16 cellular contexts compared by ENCODE assay signal in genomic region chr16:2425008-2425518, GRCh38. TPM values are rescaled to one million over a fixed set of nuclear protein-coding genes. Genes with fewer than 3 reads are reported as not detected.
"Had no signal": no experiment of that assay in that cellular context is flagged by ENCODE, and none has a peak within 500 bp of the region (broad histone marks: within the 10 kb centered on the region; RNA-seq: fewer than 3 reads in every experiment).

No MANE protein-coding gene starts in this region.

- H3K27ac Mint-ChIP-seq: activated naive CD8-positive, alpha-beta T cell; natural killer cell; stimulated activated naive B cell treated with anti-CD40 and anti-IgM and Interleukin-4, amounts not matched to agents 10 μg/mL and 1 μg/mL and 100 μg/mL, for 72 hours; T-helper 1 cell treated with Interleukin-12 subunit alpha and Interleukin-12 subunit beta and Interleukin-4 antibody, amounts not matched to agents 30 μg/mL and 1 μg/mL, for 36 hours had no signal

- H3K27me3 Mint-ChIP-seq: activated naive CD8-positive, alpha-beta T cell; stimulated activated naive B cell treated with anti-CD40 and anti-IgM and Interleukin-4, amounts not matched to agents 10 μg/mL and 1 μg/mL and 100 μg/mL, for 72 hours had no signal

- H3K36me3 Mint-ChIP-seq: activated naive CD8-positive, alpha-beta T cell; natural killer cell; stimulated activated naive B cell treated with anti-CD40 and anti-IgM and Interleukin-4, amounts not matched to agents 10 μg/mL and 1 μg/mL and 100 μg/mL, for 72 hours had no signal

- ATAC-seq: activated CD4-positive, CD25-positive, alpha-beta regulatory T cell treated with anti-CD3 and anti-CD28 coated beads, Interleukin-2, amount 50 U/mL, for 24 hours; lower lobe of right lung; natural killer cell; stimulated activated naive B cell treated with anti-CD40 and anti-IgM and Interleukin-4, amounts not matched to agents 10 μg/mL and 1 μg/mL and 100 μg/mL, for 72 hours had no signal

- DNase-seq: activated CD4-positive, alpha-beta T cell treated with anti-CD3 and anti-CD28 coated beads, Interleukin-2, amount 50 U/mL, for 1 hour; activated gamma-delta T cell treated with Interleukin-2 at 50 U/mL for 16 hours; colonic mucosa; erythroblast; foreskin melanocyte; lower lobe of right lung; natural killer cell; spleen; stimulated activated naive B cell treated with anti-CD40 and anti-IgM and Interleukin-4, amounts not matched to agents 10 μg/mL and 1 μg/mL and 100 μg/mL, for 72 hours; thyroid gland had no signal

- H3K4me3 Mint-ChIP-seq: activated naive CD8-positive, alpha-beta T cell; natural killer cell; stimulated activated naive B cell treated with anti-CD40 and anti-IgM and Interleukin-4, amounts not matched to agents 10 μg/mL and 1 μg/mL and 100 μg/mL, for 72 hours; T-helper 1 cell treated with Interleukin-12 subunit alpha and Interleukin-12 subunit beta and Interleukin-4 antibody, amounts not matched to agents 30 μg/mL and 1 μg/mL, for 36 hours had no signal

- H3K9me3 Mint-ChIP-seq: natural killer cell; stimulated activated naive B cell treated with anti-CD40 and anti-IgM and Interleukin-4, amounts not matched to agents 10 μg/mL and 1 μg/mL and 100 μg/mL, for 72 hours; T-helper 1 cell treated with Interleukin-12 subunit alpha and Interleukin-12 subunit beta and Interleukin-4 antibody, amounts not matched to agents 30 μg/mL and 1 μg/mL, for 36 hours had no signal

RNA-seq across cellular contexts. Expression of gene TEDC2, which starts 34.8 kb away (rescaled TPM):
- total RNA-seq: mesenteric fat pad had no signal

RNA-seq across cellular contexts. Expression of gene NTN3, which starts 46.0 kb away (rescaled TPM):
- total RNA-seq: activated CD8-positive, alpha-beta memory T cell treated with anti-CD3 and anti-CD28 coated beads for 36 hours; colonic mucosa; mesenteric fat pad; natural killer cell; subcutaneous adipose tissue had no signal
